Comparison of ENCODE assay signal across 13 cellular contexts in the genomic region with DNA sequence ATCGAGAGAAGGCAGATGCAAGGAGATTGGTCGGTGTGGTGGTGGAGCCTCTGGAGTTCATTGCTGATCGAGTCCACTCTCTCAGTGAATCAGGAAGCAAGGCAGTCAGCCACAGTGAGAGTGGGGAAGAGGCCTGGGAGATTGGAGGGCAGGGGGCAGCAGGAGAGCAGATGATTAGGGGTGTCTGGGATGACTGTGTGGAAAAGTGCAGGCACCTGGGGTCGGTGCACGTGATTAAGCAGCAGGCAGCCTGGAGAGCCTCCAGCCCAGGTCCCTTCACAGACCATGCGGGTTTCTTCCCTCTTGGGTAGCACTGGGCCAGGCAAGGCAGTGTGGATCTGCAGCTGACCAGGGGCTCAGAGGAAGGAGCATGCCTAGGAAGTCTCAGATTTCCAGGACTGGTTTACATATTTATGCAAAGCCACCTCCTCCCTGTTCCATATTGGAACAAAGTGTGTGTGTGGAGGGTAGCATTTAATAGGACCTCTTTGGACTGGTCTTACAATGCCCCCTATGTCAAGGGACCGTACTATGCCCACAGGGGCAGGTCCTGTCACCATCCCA.
"Had no signal": no experiment of that assay in that cellular context is flagged by ENCODE, and none has a peak within 500 bp of the region (broad histone marks: within the 10 kb centered on the region; RNA-seq: fewer than 3 reads in every experiment).

No MANE protein-coding gene starts in this region.

- H3K27ac ChIP-seq: foreskin keratinocyte, thyroid gland, uterus had no signal

- H3K4me3 ChIP-seq: mucosa of descending colon, thyroid gland, uterus had no signal

- DNase-seq: activated CD4-positive, alpha-beta T cell treated with anti-CD3 and anti-CD28 coated beads, Interleukin-2, amount 50 U/mL, for 1 hour; activated gamma-delta T cell; activated T-cell treated with anti-CD3 and anti-CD28 coated beads, Interleukin-2, amount 50 U/mL, for 1 hour; foreskin keratinocyte; left colon; mucosa of descending colon; naive thymus-derived CD8-positive, alpha-beta T cell; small intestine; thyroid gland; uterus had no signal

- H3K4me1 ChIP-seq: foreskin keratinocyte, thyroid gland, uterus had no signal

- FAIRE-seq: bronchial epithelial cell, colon, endothelial cell of umbilical vein, small intestine had no signal

- ATAC-seq: foreskin keratinocyte; left colon; mucosa of descending colon; naive thymus-derived CD8-positive, alpha-beta T cell had no signal

- H3K27me3 ChIP-seq: foreskin keratinocyte, thyroid gland, uterus had no signal

- H3K36me3 ChIP-seq: thyroid gland, uterus had no signal

- H3K9me3 ChIP-seq: mucosa of descending colon, thyroid gland, uterus had no signal
